Comparison of ENCODE assay signal across 11 cellular contexts in genomic region chr10:31132681-31133239, GRCh38.
DNase-seq lines count a peak whose midpoint lies in the region; ATAC-seq and TF ChIP-seq lines count a peak whose summit lies in the region.
"Had no signal": no experiment of that assay in that cellular context is flagged by ENCODE, and none has a peak within 500 bp of the region (broad histone marks: within the 10 kb centered on the region; RNA-seq: fewer than 3 reads in every experiment).

No MANE protein-coding gene starts in this region.

- H3K9ac ChIP-seq in neuronal stem cell (ENCODE audit: low read depth, low read length, poor library complexity), result no peak overlapping the region

- no peak for DNase-seq in CD4-positive, CD25-positive, alpha-beta regulatory T cell
- DNase-seq in neuronal stem cell (ENCODE audit: low spot score) (no peak), NCI-H128 (lab: John Stamatoyannopoulos, UW; ENCODE audit: unreplicated experiment) (no peak)
- no peak for DNase-seq in effector CD4-positive, alpha-beta T cell
- DNase-seq: kidney, NCI-H1694 treated with DMSO at 0.1 percent for 48 hours, OCI-M1 had no signal

- no peak overlapping the region for H2AFZ ChIP-seq in neuronal stem cell (ENCODE audit: low read length)

- no peak overlapping the region for H3K4me2 ChIP-seq in neuronal stem cell (ENCODE audit: insufficient read depth, low read length, poor library complexity, severe bottlenecking)

- peak overlapping the region; percentile 76 to 84 (median 81) for H3K4me3 Mint-ChIP-seq in CD4-positive, CD25-positive, alpha-beta regulatory T cell
- H3K4me3 Mint-ChIP-seq in IgD-negative memory B cell, result peak overlapping the region in 3 of 4 donors; percentile 78 to 88 (median 82)

- no peak overlapping the region for H2BK120ac ChIP-seq in neuronal stem cell (ENCODE audit: low read depth, low read length)

- H4K8ac ChIP-seq in neuronal stem cell (ENCODE audit: low read depth, low read length), result peak overlapping the region; percentile 85

- no peaks in the 10 kb centered on the region for H3K27me3 Mint-ChIP-seq in CD4-positive, CD25-positive, alpha-beta regulatory T cell
- peaks cover 2% of the 10 kb centered on the region for H3K27me3 Mint-ChIP-seq in IgD-negative memory B cell

- no peak overlapping the region for H3K23ac ChIP-seq in neuronal stem cell (ENCODE audit: low read depth, low read length, poor library complexity)

- H3K18ac ChIP-seq in neuronal stem cell (ENCODE audit: low read length), result peak overlapping the region; percentile 22

- no peak overlapping the region for H3K4ac ChIP-seq in neuronal stem cell (ENCODE audit: low read length)

- no peaks in the 10 kb centered on the region for H3K9me3 Mint-ChIP-seq in CD4-positive, CD25-positive, alpha-beta regulatory T cell
- H3K9me3 Mint-ChIP-seq in IgD-negative memory B cell, result no peaks in the 10 kb centered on the region

- no peak overlapping the region for H2BK5ac ChIP-seq in neuronal stem cell (ENCODE audit: low read length)

- H3K4me3 ChIP-seq in CD4-positive, CD25-positive, alpha-beta regulatory T cell (ENCODE audit: low read depth, low read length), result no peak overlapping the region
- H3K4me3 ChIP-seq in neuronal stem cell (ENCODE audit: low read length in 2 of 2), result no peak overlapping the region

- no peak overlapping the region for H3K14ac ChIP-seq in neuronal stem cell (ENCODE audit: low read length)

- no CpG with 5 or more reads among the region's 6 CpGs for WGBS in neuronal stem cell (ENCODE audit: extremely low coverage in 2 of 2, insufficient read length in 2 of 2, insufficient replicate concordance in 1 of 2), 2 donors

- peak overlapping the region in 2 of 3 donors; percentile 49 to 60 for H3K27ac Mint-ChIP-seq in CD4-positive, CD25-positive, alpha-beta regulatory T cell
- no peak overlapping the region for H3K27ac Mint-ChIP-seq in IgD-negative memory B cell

- H3K27me3 ChIP-seq in CD4-positive, CD25-positive, alpha-beta regulatory T cell (ENCODE audit: control insufficient read depth, insufficient read depth, low read length), result no peaks in the 10 kb centered on the region
- no peaks in the 10 kb centered on the region for H3K27me3 ChIP-seq in neuronal stem cell (ENCODE audit: control insufficient read depth in 3 of 3, insufficient read depth in 3 of 3, low read depth in 1 of 3, low read length in 3 of 3)

- peaks cover 36% of the 10 kb centered on the region for H3K4me1 ChIP-seq in CD4-positive, CD25-positive, alpha-beta regulatory T cell (ENCODE audit: control insufficient read depth, insufficient read depth, low read length, poor library complexity, severe bottlenecking)
- H3K4me1 ChIP-seq in neuronal stem cell (ENCODE audit: control insufficient read depth in 2 of 2, insufficient read depth in 1 of 2, low read depth in 1 of 2, low read length in 2 of 2), result peaks cover 17 to 19% of the 10 kb centered on the region in 2 donors

- no peaks in the 10 kb centered on the region for H3K9me3 ChIP-seq in CD4-positive, CD25-positive, alpha-beta regulatory T cell (ENCODE audit: control insufficient read depth in 2 of 2, low read length in 2 of 2)
- no peaks in the 10 kb centered on the region for H3K9me3 ChIP-seq in neuronal stem cell (replicated peaks in 1 of 2; ENCODE audit: control insufficient read depth in 2 of 2, insufficient read depth in 1 of 2, low read depth in 1 of 2, low read length in 2 of 2)

- H2AK5ac ChIP-seq in neuronal stem cell (ENCODE audit: low read depth, low read length), result no peak overlapping the region

- peak overlapping the region; percentile 3 for H2BK12ac ChIP-seq in neuronal stem cell (ENCODE audit: low read length)

- no peak overlapping the region for H3K27ac ChIP-seq in CD4-positive, CD25-positive, alpha-beta regulatory T cell (ENCODE audit: insufficient read depth, low read length, poor library complexity, severe bottlenecking)
- H3K27ac ChIP-seq in cingulate gyrus (ENCODE audit: low read depth, low read length) (peak overlapping the region; percentile 95), neuronal stem cell (replicated peaks; ENCODE audit: low read length) (peak overlapping the region; percentile 99)

- no peaks in the 10 kb centered on the region for H3K36me3 Mint-ChIP-seq in CD4-positive, CD25-positive, alpha-beta regulatory T cell
- H3K36me3 Mint-ChIP-seq in IgD-negative memory B cell, result no peaks in the 10 kb centered on the region

- no peaks in the 10 kb centered on the region for H3K36me3 ChIP-seq in CD4-positive, CD25-positive, alpha-beta regulatory T cell (ENCODE audit: control insufficient read depth, insufficient read depth, low read length)
- no peaks in the 10 kb centered on the region for H3K36me3 ChIP-seq in neuronal stem cell (replicated peaks in 1 of 2; ENCODE audit: control insufficient read depth in 2 of 2, insufficient read depth in 2 of 2, low read length in 2 of 2)

- ATAC-seq in CD4-positive, CD25-positive, alpha-beta regulatory T cell (ENCODE audit: low read depth in 2 of 2), result no peak
- ATAC-seq in SK-N-SH treated with all-trans-retinoic acid at 6 μM for 48 hours, result no peak
- no peak for ATAC-seq in GM21723 (IDR thresholded peaks at IDR 0.05; ENCODE audit: unreplicated experiment)

- peaks cover 13 to 46% (median 26%) of the 10 kb centered on the region in 4 donors for H3K4me1 Mint-ChIP-seq in CD4-positive, CD25-positive, alpha-beta regulatory T cell
- peaks cover 0 to 15% (median 5%) of the 10 kb centered on the region in 3 donors for H3K4me1 Mint-ChIP-seq in IgD-negative memory B cell

- H3K79me1 ChIP-seq in neuronal stem cell (ENCODE audit: low read depth, low read length), result no peaks in the 10 kb centered on the region

- no peak overlapping the region for H4K91ac ChIP-seq in neuronal stem cell (ENCODE audit: low read depth, low read length, poor library complexity)

- H2BK15ac ChIP-seq in neuronal stem cell (ENCODE audit: low read length), result no peak overlapping the region

TF ChIP-seq in SK-N-SH treated with all-trans-retinoic acid at 6 μM for 48 hours, 23 proteins besides CTCF, POLR2A, EP300 and RAD21:
- no peak for TF ChIP-seq PPARA (CRISPR knock-in tag; IDR thresholded peaks at IDR 0.05; ENCODE audit: borderline replicate concordance)
- no peak for TF ChIP-seq OSR1 (CRISPR knock-in tag; IDR thresholded peaks at IDR 0.05)
- no peak for TF ChIP-seq CREB5 (CRISPR knock-in tag; IDR thresholded peaks at IDR 0.05; ENCODE audit: low read depth)
- TF ChIP-seq TSHZ2 (CRISPR knock-in tag; IDR thresholded peaks at IDR 0.05), result no peak
- no peak for TF ChIP-seq ZNF565 (CRISPR knock-in tag; conservative IDR thresholded peaks at IDR 0.05; ENCODE audit: low read depth)
- TF ChIP-seq POU6F1 (CRISPR knock-in tag; IDR thresholded peaks at IDR 0.05; ENCODE audit: borderline replicate concordance, low read depth), result no peak
- no peak for TF ChIP-seq ARNTL (CRISPR knock-in tag; IDR thresholded peaks at IDR 0.05; ENCODE audit: borderline replicate concordance, low read depth)

Comparison
In these comparisons a context has a peak if more than half of its experiments do, and no peak if none do; other contexts are left out.
1. H3K27ac Mint-ChIP-seq: peak in CD4-positive, CD25-positive, alpha-beta regulatory T cell (2 of 3); none in IgD-negative memory B cell (0 of 3).